In the genomic region with DNA sequence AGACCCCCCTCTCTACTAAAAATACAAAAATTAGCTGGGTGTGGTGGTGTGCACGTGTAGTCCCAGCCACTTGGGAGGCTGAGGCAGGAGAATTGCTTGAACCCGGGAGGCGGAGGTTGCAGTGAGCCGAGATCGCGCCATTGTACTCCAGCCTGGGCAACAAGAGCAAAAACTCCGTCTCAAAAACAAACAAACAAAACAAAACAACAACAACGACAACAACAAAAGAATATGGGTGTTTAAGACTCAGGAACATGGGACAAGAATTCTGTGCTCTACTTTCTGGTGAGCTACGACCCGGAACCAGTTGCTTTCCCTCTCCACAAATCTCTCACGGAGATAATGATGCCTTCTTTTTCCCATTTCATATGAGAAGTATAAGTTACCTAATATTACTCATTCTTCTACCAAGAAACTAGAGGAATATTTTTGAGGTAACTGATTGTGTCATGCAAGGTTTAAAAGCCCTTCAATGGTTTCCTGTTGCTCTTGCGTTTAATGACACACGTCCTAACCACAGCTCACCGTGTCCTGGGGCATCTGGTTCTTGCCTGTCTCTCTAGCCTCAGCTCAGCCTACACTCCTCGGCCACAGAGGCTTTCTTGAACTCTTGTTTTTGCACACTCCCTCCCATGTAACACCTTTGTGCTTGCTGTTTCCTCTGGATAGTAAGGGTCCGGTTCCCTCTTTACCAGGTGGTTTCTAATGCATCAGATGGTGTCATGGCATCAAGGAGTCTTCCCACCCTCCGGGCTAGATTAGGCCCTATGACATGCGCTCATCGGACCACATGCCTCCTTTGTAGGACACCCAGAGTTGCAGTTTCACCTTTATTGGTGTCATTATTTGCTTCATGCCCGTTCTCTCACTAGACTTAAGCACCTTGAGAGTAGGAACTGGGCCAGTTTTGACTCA, we compare ENCODE assay signal across 9 cellular contexts.
A peak's percentile ranks its signal among the peaks of the same experiment; 100 is the strongest.
DNase-seq lines count a peak whose midpoint lies in the region; ATAC-seq, FAIRE-seq and TF ChIP-seq lines count a peak whose summit lies in the region.
"Had no signal": no experiment of that assay in that cellular context is flagged by ENCODE, and none has a peak within 500 bp of the region (broad histone marks: within the 10 kb centered on the region; RNA-seq: fewer than 3 reads in every experiment).

No MANE protein-coding gene starts in this region.

- intact Hi-C loops in left colon (cut with DNase I, micrococcal nuclease) = no loop called here

- no peaks in the 10 kb centered on the region for H3K36me3 ChIP-seq in bronchial epithelial cell (ENCODE audit: control insufficient read depth, insufficient read depth, low read length)

- peaks cover 8% of the 10 kb centered on the region for H3K36me3 Mint-ChIP-seq in T-helper 2 cell treated with Interferon-gamma antibody and Interleukin-4, amounts not matched to agents 5 μg/mL and 100 μg/mL, for 36 hours (ENCODE audit: low read depth)

- DNase-seq in T-helper 2 cell treated with Interferon-gamma antibody and Interleukin-4, amounts not matched to agents 5 μg/mL and 100 μg/mL, for 36 hours (ENCODE audit: low spot score) = peak; percentile 87
- DNase-seq in bronchial epithelial cell (ENCODE audit: low read depth) = peak; percentile 71
- DNase-seq in stimulated activated CD8-positive, alpha-beta memory T cell treated with anti-CD3 and anti-CD28 coated beads, Interleukin-12 subunit alpha, Interleukin-12 subunit beta, amount 100 ng/mL, for 4 hours (ENCODE audit: low read depth) = peak; percentile 54
- no peak for DNase-seq in NCI-H1694 treated with DMSO at 0.1 percent for 48 hours (lab: John Stamatoyannopoulos, UW)
- DNase-seq in left colon = no peak
- DNase-seq in NCI-H2227 treated with DMSO at 0.1 percent for 48 hours (lab: John Stamatoyannopoulos, UW) = no peak

- no peak for TF ChIP-seq CTCF in bronchial epithelial cell (IDR thresholded peaks at IDR 0.05; ENCODE audit: insufficient read depth, low read length, severe bottlenecking)

- H3K4me1 Mint-ChIP-seq in T-helper 2 cell treated with Interferon-gamma antibody and Interleukin-4, amounts not matched to agents 5 μg/mL and 100 μg/mL, for 36 hours (ENCODE audit: low read depth) = peaks cover 51% of the 10 kb centered on the region

- peak overlapping the region; percentile 94 for H3K27ac Mint-ChIP-seq in T-helper 2 cell treated with Interferon-gamma antibody and Interleukin-4, amounts not matched to agents 5 μg/mL and 100 μg/mL, for 36 hours

- H3K9me3 Mint-ChIP-seq in T-helper 2 cell treated with Interferon-gamma antibody and Interleukin-4, amounts not matched to agents 5 μg/mL and 100 μg/mL, for 36 hours = no peaks in the 10 kb centered on the region

- ATAC-seq in GM18499 (IDR thresholded peaks at IDR 0.05; ENCODE audit: insufficient read depth, unreplicated experiment) (peak; percentile 70), HG02852 (IDR thresholded peaks at IDR 0.05; ENCODE audit: unreplicated experiment) (peak; percentile 73), left colon (no peak)
- ATAC-seq: HCT116 had no signal

- H3K4me3 Mint-ChIP-seq in T-helper 2 cell treated with Interferon-gamma antibody and Interleukin-4, amounts not matched to agents 5 μg/mL and 100 μg/mL, for 36 hours = peak overlapping the region; percentile 62

- no peaks in the 10 kb centered on the region for H3K27me3 ChIP-seq in bronchial epithelial cell (ENCODE audit: control insufficient read depth, insufficient read depth, low read length)

- FAIRE-seq in bronchial epithelial cell (lab: Jason Lieb, UNC) = peak; percentile 70

- H3K27me3 Mint-ChIP-seq in T-helper 2 cell treated with Interferon-gamma antibody and Interleukin-4, amounts not matched to agents 5 μg/mL and 100 μg/mL, for 36 hours (ENCODE audit: low read depth) = no peaks in the 10 kb centered on the region

- H3K4me3 ChIP-seq in bronchial epithelial cell (ENCODE audit: low read depth, low read length) = no peak overlapping the region

Comparison
In these comparisons a context has a peak if more than half of its experiments do, and no peak if none do; other contexts are left out.
1. DNase-seq: peak in T-helper 2 cell treated with Interferon-gamma antibody and Interleukin-4, amounts not matched to agents 5 μg/mL and 100 μg/mL, for 36 hours (single experiment), bronchial epithelial cell (single experiment) and stimulated activated CD8-positive, alpha-beta memory T cell treated with anti-CD3 and anti-CD28 coated beads, Interleukin-12 subunit alpha, Interleukin-12 subunit beta, amount 100 ng/mL, for 4 hours (single experiment); none in NCI-H1694 treated with DMSO at 0.1 percent for 48 hours (single experiment), left colon (0 of 2) and NCI-H2227 treated with DMSO at 0.1 percent for 48 hours (single experiment).